ENCODE assay signal across 33 cellular contexts in genomic region chr18:4286256-4286655, GRCh38.
"Had no signal": no experiment of that assay in that cellular context is flagged by ENCODE, and none has a peak within 500 bp of the region (broad histone marks: within the 10 kb centered on the region; RNA-seq: fewer than 3 reads in every experiment).

No MANE protein-coding gene starts in this region.

- H3K4me3 ChIP-seq: ascending aorta, breast epithelium, cardiac muscle cell, colonic mucosa, esophagus squamous epithelium, gastrocnemius medialis had no signal

- DNase-seq: activated CD4-positive, alpha-beta memory T cell treated with anti-CD3 and anti-CD28 coated beads for 36 hours; activated CD4-positive, alpha-beta T cell treated with anti-CD3 and anti-CD28 coated beads for 36 hours; activated CD4-positive, alpha-beta T cell treated with anti-CD3 and anti-CD28 coated beads, Interleukin-2, amount 10 ng/mL, durations not matched to agents 24 days and 14 days; activated CD4-positive, CD25-positive, alpha-beta regulatory T cell; activated CD4-positive, CD25-positive, alpha-beta regulatory T cell treated with anti-CD3 and anti-CD28 coated beads, Interleukin-2, amount 50 U/mL, for 72 hours; activated CD8-positive, alpha-beta memory T cell treated with anti-CD3 and anti-CD28 coated beads, Interleukin-2, amount 10 ng/mL, durations not matched to agents 7 days and 5 days; activated CD8-positive, alpha-beta memory T cell treated with anti-CD3 and anti-CD28 coated beads, Interleukin-2, amount 50 U/mL, for 4 hours; activated CD8-positive, alpha-beta T cell treated with anti-CD3 and anti-CD28 coated beads, Interleukin-2, amount 10 ng/mL, durations not matched to agents 7 days and 5 days; activated effector memory CD4-positive, alpha-beta T cell treated with anti-CD3 and anti-CD28 coated beads, Interleukin-2, amount 50 U/mL, for 16 hours; activated naive CD4-positive, alpha-beta T cell; activated naive CD4-positive, alpha-beta T cell treated with anti-CD3 and anti-CD28 coated beads, Interleukin-2, amount 10 ng/mL, durations not matched to agents 7 days and 5 days; activated naive CD8-positive, alpha-beta T cell treated with anti-CD3 and anti-CD28 coated beads, Interleukin-2, amount 10 ng/mL, durations not matched to agents 7 days and 5 days; activated T-cell treated with anti-CD3 and anti-CD28 coated beads, Interleukin-2, amount 50 U/mL, for 1 hour; activated T-cell treated with anti-CD3 and anti-CD28 coated beads, Interleukin-2, amount 50 U/mL, for 48 hours; central memory CD4-positive, alpha-beta T cell; cerebellar nuclear complex; colonic mucosa; effector CD8-positive, alpha-beta T cell; esophagus squamous epithelium; gastrocnemius medialis; glutamatergic neuron; T-helper 1 cell; T-helper 17 cell had no signal

- H3K4me1 Mint-ChIP-seq: activated CD4-positive, alpha-beta T cell treated with anti-CD3 and anti-CD28 coated beads for 36 hours; activated CD4-positive, alpha-beta T cell treated with anti-CD3 and anti-CD28 coated beads, Interleukin-2, amount 10 ng/mL, durations not matched to agents 24 days and 14 days; activated CD8-positive, alpha-beta memory T cell treated with anti-CD3 and anti-CD28 coated beads, Interleukin-2, amount 10 ng/mL, durations not matched to agents 7 days and 5 days; activated naive CD4-positive, alpha-beta T cell treated with anti-CD3 and anti-CD28 coated beads, Interleukin-2, amount 10 ng/mL, durations not matched to agents 7 days and 5 days; activated naive CD8-positive, alpha-beta T cell treated with anti-CD3 and anti-CD28 coated beads, Interleukin-2, amount 10 ng/mL, durations not matched to agents 7 days and 5 days; T-helper 17 cell had no signal

- H3K4me3 Mint-ChIP-seq: activated CD4-positive, alpha-beta memory T cell treated with anti-CD3 and anti-CD28 coated beads for 36 hours; activated CD4-positive, alpha-beta T cell treated with anti-CD3 and anti-CD28 coated beads for 36 hours; activated CD4-positive, alpha-beta T cell treated with anti-CD3 and anti-CD28 coated beads, Interleukin-2, amount 10 ng/mL, durations not matched to agents 24 days and 14 days; activated CD8-positive, alpha-beta memory T cell treated with anti-CD3 and anti-CD28 coated beads, Interleukin-2, amount 10 ng/mL, durations not matched to agents 7 days and 5 days; activated CD8-positive, alpha-beta T cell treated with anti-CD3 and anti-CD28 coated beads, Interleukin-2, amount 10 ng/mL, durations not matched to agents 7 days and 5 days; activated naive CD4-positive, alpha-beta T cell treated with anti-CD3 and anti-CD28 coated beads, Interleukin-2, amount 10 ng/mL, durations not matched to agents 7 days and 5 days; activated naive CD8-positive, alpha-beta T cell treated with anti-CD3 and anti-CD28 coated beads, Interleukin-2, amount 10 ng/mL, durations not matched to agents 7 days and 5 days; activated T-helper 1 cell treated with anti-CD3 and anti-CD28 coated beads, Interleukin-12 subunit alpha, Interleukin-12 subunit beta, Interleukin-2, Interleukin-4 antibody, amounts not matched to agents 30 ng/mL and 10 ng/mL and 1 ng/mL, durations not matched to agents 14 hours and 24 hours and 36 hours; brain; T-helper 17 cell had no signal

- H3K27ac ChIP-seq: ascending aorta, breast epithelium, cardiac muscle cell, colonic mucosa, epithelial cell of prostate, esophagus squamous epithelium, gastrocnemius medialis had no signal

- FAIRE-seq: endometrium, endothelial cell of umbilical vein had no signal

- H3K36me3 ChIP-seq: ascending aorta, breast epithelium, cardiac muscle cell, colonic mucosa, esophagus squamous epithelium, gastrocnemius medialis had no signal

- H3K4me1 ChIP-seq: ascending aorta, breast epithelium, colonic mucosa, esophagus squamous epithelium, gastrocnemius medialis had no signal

- H3K36me3 Mint-ChIP-seq: activated CD4-positive, alpha-beta memory T cell treated with anti-CD3 and anti-CD28 coated beads for 36 hours; activated CD8-positive, alpha-beta memory T cell treated with anti-CD3 and anti-CD28 coated beads, Interleukin-2, amount 10 ng/mL, durations not matched to agents 7 days and 5 days; activated naive CD4-positive, alpha-beta T cell treated with anti-CD3 and anti-CD28 coated beads, Interleukin-2, amount 10 ng/mL, durations not matched to agents 7 days and 5 days; activated naive CD4-positive, alpha-beta T cell treated with anti-CD3 and anti-CD28 coated beads, Interleukin-2, amount 50 U/mL, for 72 hours; activated naive CD8-positive, alpha-beta T cell treated with anti-CD3 and anti-CD28 coated beads, Interleukin-2, amount 10 ng/mL, durations not matched to agents 7 days and 5 days; brain had no signal

- H3K9me3 ChIP-seq: ascending aorta, breast epithelium, colonic mucosa, esophagus squamous epithelium, gastrocnemius medialis had no signal

- H3K27ac Mint-ChIP-seq: activated CD4-positive, alpha-beta memory T cell treated with anti-CD3 and anti-CD28 coated beads for 36 hours; activated CD4-positive, alpha-beta T cell treated with anti-CD3 and anti-CD28 coated beads for 36 hours; activated CD4-positive, alpha-beta T cell treated with anti-CD3 and anti-CD28 coated beads, Interleukin-2, amount 10 ng/mL, durations not matched to agents 24 days and 14 days; activated CD8-positive, alpha-beta memory T cell treated with anti-CD3 and anti-CD28 coated beads, Interleukin-2, amount 10 ng/mL, durations not matched to agents 7 days and 5 days; activated CD8-positive, alpha-beta T cell treated with anti-CD3 and anti-CD28 coated beads, Interleukin-2, amount 10 ng/mL, durations not matched to agents 7 days and 5 days; activated naive CD4-positive, alpha-beta T cell treated with anti-CD3 and anti-CD28 coated beads, Interleukin-2, amount 10 ng/mL, durations not matched to agents 7 days and 5 days; activated naive CD4-positive, alpha-beta T cell treated with anti-CD3 and anti-CD28 coated beads, Interleukin-2, amount 50 U/mL, for 72 hours; activated naive CD8-positive, alpha-beta T cell treated with anti-CD3 and anti-CD28 coated beads, Interleukin-2, amount 10 ng/mL, durations not matched to agents 7 days and 5 days; activated T-helper 1 cell treated with anti-CD3 and anti-CD28 coated beads, Interleukin-12 subunit alpha, Interleukin-12 subunit beta, Interleukin-2, Interleukin-4 antibody, amounts not matched to agents 30 ng/mL and 10 ng/mL and 1 ng/mL, durations not matched to agents 14 hours and 24 hours and 36 hours; activated T-helper 2 cell treated with anti-CD3 and anti-CD28 coated beads, Interferon-gamma antibody, Interleukin-2, Interleukin-4, amounts not matched to agents 10 μg/mL and 5 μg/mL and 100 μg/mL, durations not matched to agents 14 hours and 24 hours and 36 hours; brain; T-helper 17 cell had no signal

- H3K9me3 Mint-ChIP-seq: activated CD4-positive, alpha-beta T cell treated with anti-CD3 and anti-CD28 coated beads, Interleukin-2, amount 10 ng/mL, durations not matched to agents 24 days and 14 days; activated T-helper 1 cell treated with anti-CD3 and anti-CD28 coated beads, Interleukin-12 subunit alpha, Interleukin-12 subunit beta, Interleukin-2, Interleukin-4 antibody, amounts not matched to agents 30 ng/mL and 10 ng/mL and 1 ng/mL, durations not matched to agents 14 hours and 24 hours and 36 hours had no signal

- H3K27me3 ChIP-seq: ascending aorta, breast epithelium, colonic mucosa, esophagus squamous epithelium, gastrocnemius medialis had no signal

- H3K27me3 Mint-ChIP-seq: activated CD4-positive, alpha-beta memory T cell treated with anti-CD3 and anti-CD28 coated beads for 36 hours; activated CD4-positive, alpha-beta T cell treated with anti-CD3 and anti-CD28 coated beads for 36 hours; activated CD4-positive, alpha-beta T cell treated with anti-CD3 and anti-CD28 coated beads, Interleukin-2, amount 10 ng/mL, durations not matched to agents 24 days and 14 days; activated CD8-positive, alpha-beta memory T cell treated with anti-CD3 and anti-CD28 coated beads, Interleukin-2, amount 10 ng/mL, durations not matched to agents 7 days and 5 days; activated naive CD4-positive, alpha-beta T cell treated with anti-CD3 and anti-CD28 coated beads, Interleukin-2, amount 10 ng/mL, durations not matched to agents 7 days and 5 days; activated naive CD8-positive, alpha-beta T cell treated with anti-CD3 and anti-CD28 coated beads, Interleukin-2, amount 10 ng/mL, durations not matched to agents 7 days and 5 days; T-helper 17 cell had no signal
